Comparison of ENCODE assay signal across 8 cellular contexts in genomic region chr14:24430143-24430681, GRCh38. TPM values are rescaled to one million over a fixed set of nuclear protein-coding genes. Genes with fewer than 3 reads are reported as not detected.
A peak's percentile ranks its signal among the peaks of the same experiment; 100 is the strongest.
DNase-seq lines count a peak whose midpoint lies in the region; ATAC-seq, FAIRE-seq and TF ChIP-seq lines count a peak whose summit lies in the region.

No MANE protein-coding gene starts in this region.

- H3K9ac ChIP-seq in OCI-LY1 (ENCODE audit: low read length), result peak overlapping the region; percentile 80

- no peaks in the 10 kb centered on the region for H3K9me3 ChIP-seq in OCI-LY1 (ENCODE audit: low read length)
- H3K9me3 ChIP-seq in pancreas, result no peaks in the 10 kb centered on the region

- peak overlapping the region; percentile 76 for H3K4me3 ChIP-seq in OCI-LY1 (ENCODE audit: low read depth, low read length, poor library complexity, severe bottlenecking)
- peak overlapping the region; percentile 58 to 78 (median 70) for H3K4me3 ChIP-seq in pancreas

- no peaks in the 10 kb centered on the region for H3K9me3 Mint-ChIP-seq in activated naive CD4-positive, alpha-beta T cell treated with anti-CD3 and anti-CD28 coated beads, Interleukin-2, amount 50 U/mL, for 72 hours

- whole genome bisulfite sequencing in pancreas, 2 donors, result 0 to 2% methylated on average over 22 to 28 of the region's 28 CpGs

- H3K27ac ChIP-seq in OCI-LY1 (ENCODE audit: low read depth, low read length, poor library complexity, severe bottlenecking) (peak overlapping the region; percentile 86), pancreas (peak overlapping the region; percentile 88 to 96 (median 94))

- no peaks in the 10 kb centered on the region for H3K9me2 ChIP-seq in OCI-LY1 (ENCODE audit: low read depth, low read length)

- no peak for FAIRE-seq in pancreas (lab: Jason Lieb, UNC)

- H3K4me2 ChIP-seq in OCI-LY1 (ENCODE audit: low read length), result peak overlapping the region; percentile 84

- no peak overlapping the region for H2AFZ ChIP-seq in OCI-LY1 (ENCODE audit: low read length)

- H3K36me3 Mint-ChIP-seq in activated naive CD4-positive, alpha-beta T cell treated with anti-CD3 and anti-CD28 coated beads, Interleukin-2, amount 50 U/mL, for 72 hours, result peaks cover 21 to 27% of the 10 kb centered on the region in 2 donors

- H3K4me1 ChIP-seq in OCI-LY1 (ENCODE audit: insufficient read depth, low read length, severe bottlenecking) (peaks cover 35% of the 10 kb centered on the region), pancreas (peaks cover 11 to 50% (median 48%) of the 10 kb centered on the region in 3 donors)

- no peaks in the 10 kb centered on the region for H4K20me1 ChIP-seq in OCI-LY1 (ENCODE audit: insufficient read depth, low read length)

- peak; percentile 49 for ATAC-seq in GM18868 (IDR thresholded peaks at IDR 0.05; ENCODE audit: unreplicated experiment)
- ATAC-seq in HG03066 (IDR thresholded peaks at IDR 0.05; ENCODE audit: low read depth, unreplicated experiment), result peak; percentile 63
- ATAC-seq in activated naive CD4-positive, alpha-beta T cell treated with anti-CD3 and anti-CD28 coated beads, Interleukin-2, amount 50 U/mL, for 72 hours, result peak; percentile 67 to 69
- ATAC-seq in pancreas, result peak; percentile 72 to 77 (median 75)

- TF ChIP-seq CTCF in OCI-LY1 (IDR thresholded peaks at IDR 0.05; ENCODE audit: low read length), result no peak
- TF ChIP-seq CTCF in pancreas (IDR thresholded peaks at IDR 0.05), result no peak

- H3F3A ChIP-seq in OCI-LY1 (ENCODE audit: insufficient read depth, low read length), result no peaks in the 10 kb centered on the region

- H3K79me2 ChIP-seq in OCI-LY1 (ENCODE audit: insufficient read depth, low read length), result no peaks in the 10 kb centered on the region

- intact Hi-C loops in head of caudate nucleus (cut with DNase I) (no loop called here), pancreas (cut with DNase I) (loop anchor here (5.0 to 10.0 kb wide), 3 partner anchors 58 to 98 kb away; partner anchors contain the start of genes ADCY4 (in 1 of the 3) and RIPK3 (in 1 of the 3))

- H3K27ac Mint-ChIP-seq in activated naive CD4-positive, alpha-beta T cell treated with anti-CD3 and anti-CD28 coated beads, Interleukin-2, amount 50 U/mL, for 72 hours, result peak overlapping the region; percentile 88 to 96

- H3K27me3 ChIP-seq in OCI-LY1 (ENCODE audit: insufficient read depth, low read length) (no peaks in the 10 kb centered on the region), pancreas (no peaks in the 10 kb centered on the region)

- DNase-seq in C1 segment of cervical spinal cord (lab: John Stamatoyannopoulos, UW), result peak in 12 of 14 donors; percentile 66 to 89 (median 76)
- peak in 1 of 2 donors; percentile 44 for DNase-seq in activated naive CD4-positive, alpha-beta T cell treated with anti-CD3 and anti-CD28 coated beads, Interleukin-2, amount 50 U/mL, for 72 hours (ENCODE audit: low spot score in 2 of 2)
- peak in 35 of 42 donors; percentile 32 to 70 (median 51) for DNase-seq in head of caudate nucleus
- DNase-seq in pancreas, result peak; percentile 67 to 86 (median 78)
- no peak for DNase-seq in NCI-H1436 treated with DMSO at 0.1 percent for 48 hours (lab: John Stamatoyannopoulos, UW)

- peaks cover 22% of the 10 kb centered on the region for H3K36me3 ChIP-seq in OCI-LY1 (ENCODE audit: insufficient read depth, low read length)
- H3K36me3 ChIP-seq in pancreas, result peaks cover 0 to 11% (median 3%) of the 10 kb centered on the region in 3 donors

RNA-seq across cellular contexts. Expression of gene KHNYN, which starts 0.5 kb away (rescaled TPM):
- 10 to 100 TPM; 70.1 to 70.6 TPM for total RNA-seq in activated naive CD4-positive, alpha-beta T cell treated with anti-CD3 and anti-CD28 coated beads, Interleukin-2, amount 50 U/mL, for 72 hours
- 10 to 100 TPM; 25.4 to 42.9 (median 27.9) TPM for total RNA-seq in pancreas
- 10 to 100 TPM; 21.8 to 26.9 TPM for polyA plus RNA-seq in pancreas

RNA-seq across cellular contexts. Expression of gene CBLN3, which starts 0.7 kb away (rescaled TPM):
- total RNA-seq in activated naive CD4-positive, alpha-beta T cell treated with anti-CD3 and anti-CD28 coated beads, Interleukin-2, amount 50 U/mL, for 72 hours, result 10 to 100 TPM in 1 of 2 donors, 1 to 10 TPM in 1; 6.5 to 20.1 TPM
- 1 to 10 TPM in 1 of 6 donors, under 1 TPM in 5; 0.47 to 5.6 (median 0.75) TPM for total RNA-seq in pancreas
- polyA plus RNA-seq in pancreas, result 1 to 10 TPM in 1 of 2 donors, under 1 TPM in 1; 0.91 to 1.4 TPM

RNA-seq across cellular contexts. Expression of gene SDR39U1, which starts 12.4 kb away (rescaled TPM):
- total RNA-seq in activated naive CD4-positive, alpha-beta T cell treated with anti-CD3 and anti-CD28 coated beads, Interleukin-2, amount 50 U/mL, for 72 hours, result 10 to 100 TPM; 50.6 to 72.3 TPM
- total RNA-seq in pancreas, result 10 to 100 TPM; 22.0 to 33.8 (median 28.9) TPM
- polyA plus RNA-seq in pancreas, result 100 to 1,000 TPM in 1 of 2 donors, 10 to 100 TPM in 1; 86.1 to 124 TPM

RNA-seq across cellular contexts. Expression of gene NYNRIN, which starts 31.4 kb away (rescaled TPM):
- total RNA-seq in activated naive CD4-positive, alpha-beta T cell treated with anti-CD3 and anti-CD28 coated beads, Interleukin-2, amount 50 U/mL, for 72 hours, result under 1 TPM; 0.02 to 0.14 TPM
- 1 to 10 TPM; 2.1 to 9.0 (median 4.3) TPM for total RNA-seq in pancreas
- polyA plus RNA-seq in pancreas, result 1 to 10 TPM; 2.7 to 5.6 TPM
